ENCODE assay signal across 8 cellular contexts in the genomic region with DNA sequence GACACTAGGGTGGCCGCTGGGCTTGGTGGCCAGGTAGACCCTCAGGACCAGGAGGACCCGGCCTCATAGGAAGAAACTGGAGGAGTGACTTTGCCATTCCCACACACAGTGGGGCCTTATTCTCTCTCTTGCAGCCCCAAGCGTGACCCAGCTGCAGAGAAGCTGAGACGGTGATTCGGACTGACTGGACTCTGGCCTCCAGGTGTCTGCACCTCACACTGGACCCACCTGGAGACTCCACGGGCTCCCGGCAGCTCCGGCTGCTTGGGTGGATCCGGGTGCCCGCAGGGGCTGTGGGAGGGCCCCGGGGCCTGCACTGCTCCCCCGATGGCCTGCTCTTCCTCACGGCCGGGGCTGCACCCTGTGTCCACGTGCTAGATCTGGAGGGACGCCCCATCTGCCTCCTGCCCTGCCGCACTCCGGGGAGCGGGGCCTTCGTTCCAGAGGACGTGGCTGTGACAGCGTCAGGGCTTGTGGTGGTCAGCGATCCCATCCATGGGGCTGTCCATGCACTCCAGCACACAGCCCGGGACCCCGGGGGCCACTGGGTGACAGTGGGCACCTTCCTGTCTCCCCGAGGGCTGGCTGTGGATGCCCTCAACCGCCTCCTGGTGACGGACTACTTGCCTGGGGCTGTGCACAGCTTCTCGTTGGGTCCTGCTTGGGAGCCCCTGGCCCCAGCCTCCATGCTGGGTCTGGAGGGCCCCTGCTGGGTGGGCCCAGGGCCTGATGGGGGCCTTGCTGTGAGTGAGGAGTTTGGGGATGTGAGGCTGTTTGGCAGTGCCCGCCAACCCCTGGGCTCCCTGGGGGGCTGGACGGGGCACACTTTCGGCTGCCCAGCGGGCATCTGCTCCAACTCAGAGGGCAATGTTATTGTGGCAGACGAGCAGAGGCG. TPM values are rescaled to one million over a fixed set of nuclear protein-coding genes. Genes with fewer than 3 reads are reported as not detected.
A peak's percentile ranks its signal among the peaks of the same experiment; 100 is the strongest.
DNase-seq lines count a peak whose midpoint lies in the region; ATAC-seq and TF ChIP-seq lines count a peak whose summit lies in the region.

No MANE protein-coding gene starts in this region.

- H3K27me3 ChIP-seq in lower lobe of right lung (ENCODE audit: low read depth) (peaks cover 5% of the 10 kb centered on the region), thymus (ENCODE audit: control insufficient read depth, insufficient read depth) (peaks cover 5% of the 10 kb centered on the region)

- peak overlapping the region; percentile 72 for H3K27ac ChIP-seq in lower lobe of right lung
- H3K27ac ChIP-seq in thymus (ENCODE audit: low read depth): peak overlapping the region; percentile 80

- peaks cover 29% of the 10 kb centered on the region for H3K4me1 Mint-ChIP-seq in activated T-cell treated with anti-CD3 and anti-CD28 coated beads, Interleukin-2, amount 50 U/mL, for 4 hours (ENCODE audit: low read depth)
- H3K4me1 Mint-ChIP-seq in activated B cell treated with CpG ODN at 0.5 μM for 24 hours: peaks cover 34% of the 10 kb centered on the region

- intact Hi-C loops in activated B cell treated with CpG ODN at 0.5 μM for 24 hours (cut with micrococcal nuclease) (loop anchor here (5.0 kb wide), 1 partner anchor 40 kb away; a partner anchor contains a TSS), lower lobe of right lung (cut with DNase I) (no loop called here)

- no peak overlapping the region for H3K27ac Mint-ChIP-seq in activated B cell treated with CpG ODN at 0.5 μM for 24 hours

- H3K36me3 ChIP-seq in lower lobe of right lung (peaks cover 5% of the 10 kb centered on the region), thymus (ENCODE audit: control insufficient read depth, insufficient read depth) (peaks cover 7% of the 10 kb centered on the region)

- CTCF ChIA-PET in activated B cell treated with CpG ODN at 0.5 μM for 24 hours (lab: Charles Lee): no interaction called here

- WGBS in thymus: 97% methylated on average over 35 of the region's 35 CpGs

- H3K4me3 Mint-ChIP-seq in activated T-cell treated with anti-CD3 and anti-CD28 coated beads, Interleukin-2, amount 50 U/mL, for 4 hours: peak overlapping the region; percentile 68
- peak overlapping the region; percentile 60 for H3K4me3 Mint-ChIP-seq in activated B cell treated with CpG ODN at 0.5 μM for 24 hours

- TF ChIP-seq CTCF in activated B cell treated with CpG ODN at 0.5 μM for 24 hours (IDR thresholded peaks at IDR 0.05) (no peak), lower lobe of right lung (IDR thresholded peaks at IDR 0.05) (no peak)

- POLR2A ChIA-PET in activated B cell treated with CpG ODN at 0.5 μM for 24 hours (lab: Charles Lee): interaction anchor here (0.5 to 1.4 kb wide), 5 partner anchors 14 to 1702 kb away, joined by 3 to 9 read pairs (median 5); a partner anchor contains a TSS

- H3K4me3 ChIP-seq in lower lobe of right lung (peak overlapping the region; percentile 50), thymus (ENCODE audit: low read length) (peak overlapping the region; percentile 47)

- no peaks in the 10 kb centered on the region for H3K27me3 Mint-ChIP-seq in activated T-cell treated with anti-CD3 and anti-CD28 coated beads, Interleukin-2, amount 50 U/mL, for 4 hours (ENCODE audit: low read depth)
- peaks cover 2% of the 10 kb centered on the region for H3K27me3 Mint-ChIP-seq in activated B cell treated with CpG ODN at 0.5 μM for 24 hours

- H3K9me3 ChIP-seq in lower lobe of right lung (no peaks in the 10 kb centered on the region), thymus (ENCODE audit: control insufficient read depth) (no peaks in the 10 kb centered on the region)

- H3K4me1 ChIP-seq in lower lobe of right lung (peaks cover 45% of the 10 kb centered on the region), thymus (ENCODE audit: control insufficient read depth, insufficient read depth, low read length) (peaks cover 18% of the 10 kb centered on the region)

- ATAC-seq in activated T-cell treated with anti-CD3 and anti-CD28 coated beads, Interleukin-2, amount 50 U/mL, for 4 hours: no peak
- ATAC-seq in activated B cell treated with CpG ODN at 0.5 μM for 24 hours (ENCODE audit: low read depth) (no peak), lower lobe of right lung (no peak)

- DNase-seq in activated T-cell treated with anti-CD3 and anti-CD28 coated beads, Interleukin-2, amount 50 U/mL, for 4 hours: no peak
- no peak for DNase-seq in activated T-cell treated with anti-CD3 and anti-CD28 coated beads, Interleukin-2, amount 50 U/mL, for 48 hours
- no peak for DNase-seq in activated B cell treated with CpG ODN at 0.5 μM for 24 hours
- no peak for DNase-seq in lower lobe of right lung
- DNase-seq in DMS79 (lab: John Stamatoyannopoulos, UW): no peak
- no peak for DNase-seq in midbrain (lab: John Stamatoyannopoulos, UW)
- no peak for DNase-seq in anterior cingulate cortex (lab: John Stamatoyannopoulos, UW)

- H3K36me3 Mint-ChIP-seq in activated T-cell treated with anti-CD3 and anti-CD28 coated beads, Interleukin-2, amount 50 U/mL, for 4 hours (ENCODE audit: insufficient read depth): no peaks in the 10 kb centered on the region
- H3K36me3 Mint-ChIP-seq in activated B cell treated with CpG ODN at 0.5 μM for 24 hours (ENCODE audit: low read depth): peaks cover 2% of the 10 kb centered on the region

- no peaks in the 10 kb centered on the region for H3K9me3 Mint-ChIP-seq in activated T-cell treated with anti-CD3 and anti-CD28 coated beads, Interleukin-2, amount 50 U/mL, for 4 hours
- no peaks in the 10 kb centered on the region for H3K9me3 Mint-ChIP-seq in activated B cell treated with CpG ODN at 0.5 μM for 24 hours

RNA-seq across cellular contexts. Expression of a gene that starts 0.8 kb away (rescaled TPM):
- total RNA-seq in activated T-cell treated with anti-CD3 and anti-CD28 coated beads, Interleukin-2, amount 50 U/mL, for 4 hours: under 1 TPM; 0.13 to 0.18 (median 0.16) TPM
- total RNA-seq in activated B cell treated with CpG ODN at 0.5 μM for 24 hours (0.83 and 1.0 TPM in 2 replicates), lower lobe of right lung (2.7 TPM)
- polyA plus RNA-seq in thymus: 3.1 TPM

RNA-seq across cellular contexts. Expression of a gene that starts 2.2 kb away (rescaled TPM):
- total RNA-seq in activated T-cell treated with anti-CD3 and anti-CD28 coated beads, Interleukin-2, amount 50 U/mL, for 4 hours: 10 to 100 TPM; 45.0 to 47.8 (median 46.1) TPM
- total RNA-seq in activated B cell treated with CpG ODN at 0.5 μM for 24 hours (46.7 and 53.1 TPM in 2 replicates), lower lobe of right lung (68.9 TPM)
- polyA plus RNA-seq in thymus: 65.4 TPM

RNA-seq across cellular contexts. Expression of a gene that starts 7.4 kb away (rescaled TPM):
- total RNA-seq in activated T-cell treated with anti-CD3 and anti-CD28 coated beads, Interleukin-2, amount 50 U/mL, for 4 hours: under 1 TPM; 0.08 to 0.11 (median 0.10) TPM
- total RNA-seq in activated B cell treated with CpG ODN at 0.5 μM for 24 hours (not detected in 2 replicates), lower lobe of right lung (not detected)
- 0.09 TPM for polyA plus RNA-seq in thymus

RNA-seq across cellular contexts. Expression of a gene that starts 22.3 kb away (rescaled TPM):
- total RNA-seq in activated T-cell treated with anti-CD3 and anti-CD28 coated beads, Interleukin-2, amount 50 U/mL, for 4 hours: 10 to 100 TPM; 13.4 to 15.7 (median 14.6) TPM
- total RNA-seq in activated B cell treated with CpG ODN at 0.5 μM for 24 hours: 10.5 and 13.1 TPM in 2 replicates
- 40.1 TPM for total RNA-seq in lower lobe of right lung
- polyA plus RNA-seq in thymus: 43.3 TPM

RNA-seq across cellular contexts. Expression of a gene that starts 40.1 kb away (rescaled TPM):
- total RNA-seq in activated T-cell treated with anti-CD3 and anti-CD28 coated beads, Interleukin-2, amount 50 U/mL, for 4 hours: 100 to 1,000 TPM; 134 to 164 (median 153) TPM
- total RNA-seq in activated B cell treated with CpG ODN at 0.5 μM for 24 hours (77.0 and 95.1 TPM in 2 replicates), lower lobe of right lung (44.3 TPM)
- 40.4 TPM for polyA plus RNA-seq in thymus
